Comparison of ENCODE assay signal across 21 cellular contexts in genomic region chr10:4778761-4779160, GRCh38. TPM values are rescaled to one million over a fixed set of nuclear protein-coding genes. Genes with fewer than 3 reads are reported as not detected.
A peak's percentile ranks its signal among the peaks of the same experiment; 100 is the strongest.
DNase-seq lines count a peak whose midpoint lies in the region; ATAC-seq, FAIRE-seq and TF ChIP-seq lines count a peak whose summit lies in the region.
"Had no signal": no experiment of that assay in that cellular context is flagged by ENCODE, and none has a peak within 500 bp of the region (broad histone marks: within the 10 kb centered on the region; RNA-seq: fewer than 3 reads in every experiment).

No MANE protein-coding gene starts in this region.

- H3K79me2 ChIP-seq in PC-3 (ENCODE audit: low read length) (no peaks in the 10 kb centered on the region), endothelial cell of umbilical vein (ENCODE audit: control insufficient read depth, insufficient read depth, low read length) (peaks cover 4% of the 10 kb centered on the region)

- POLR2A ChIA-PET in PC-3 (lab: Charles Lee; ENCODE audit: unreplicated experiment): no interaction called here
- POLR2A ChIA-PET in endothelial cell of umbilical vein (lab: Charles Lee): no interaction called here

- TF ChIP-seq POLR2A in endothelial cell of umbilical vein (IDR thresholded peaks at IDR 0.05; ENCODE audit: low read depth, low read length): no peak

- DNase-seq in left ventricle myocardium inferior (no peak), right cardiac atrium (no peak), PC-3 (no peak), endothelial cell of umbilical vein (ENCODE audit: low read depth, low spot score) (peak; percentile 38), dedifferentiated amniotic fluid mesenchymal stem cell (ENCODE audit: extremely low spot score) (no peak)
- DNase-seq in effector memory CD8-positive, alpha-beta T cell: no peak
- DNase-seq in stimulated activated CD4-positive, alpha-beta T cell treated with anti-CD3 and anti-CD28 coated beads, Interleukin-4, amount 100 ng/mL, for 4 hours: no peak
- DNase-seq: 8988T; ACHN; BE2C; C1 segment of cervical spinal cord; CD4-positive, CD25-positive, alpha-beta regulatory T cell; CD8-positive, alpha-beta memory T cell; COR-L47; DMS 273 treated with DMSO at 0.1 percent for 48 hours; DMS53; DND-41; EL; GOT3; H9 had no signal

- BruUV-seq in PC-3 (replicated peaks; lab: Mats Ljungman, UMichigan): no TSS peak
- BruUV-seq in endothelial cell of umbilical vein (replicated peaks; lab: Mats Ljungman, UMichigan): TSS peak; percentile 79

- no peak for ATAC-seq in right cardiac atrium
- no peak for ATAC-seq in PC-3
- ATAC-seq in effector memory CD8-positive, alpha-beta T cell (replicated peaks): no peak

- CTCF ChIA-PET in PC-3 (lab: Charles Lee) (no interaction called here), endothelial cell of umbilical vein (lab: Charles Lee) (no interaction called here)

- H3K9ac ChIP-seq in PC-3 (ENCODE audit: low read length): no peak overlapping the region
- H3K9ac ChIP-seq in endothelial cell of umbilical vein (replicated peaks; ENCODE audit: extremely low read depth, insufficient read depth, low read length): peak overlapping the region; percentile 85

- no peak overlapping the region for H3K27ac Mint-ChIP-seq in effector memory CD8-positive, alpha-beta T cell
- H3K27ac Mint-ChIP-seq: CD4-positive, CD25-positive, alpha-beta regulatory T cell; CD8-positive, alpha-beta memory T cell; H9 had no signal

- no peak for FAIRE-seq in endothelial cell of umbilical vein (lab: Jason Lieb, UNC)
- FAIRE-seq: GM12891 had no signal

- H3K4me3 ChIP-seq in left ventricle myocardium inferior (no peak overlapping the region), right cardiac atrium (ENCODE audit: low read length) (no peak overlapping the region), PC-3 (ENCODE audit: low read length) (no peak overlapping the region), endothelial cell of umbilical vein (replicated peaks in 1 of 3; ENCODE audit: insufficient read depth in 1 of 3, low read depth in 1 of 3, low read length in 3 of 3) (peak overlapping the region in 1 of 3 experiments; percentile 64)

- no peak overlapping the region for H3K4me3 Mint-ChIP-seq in effector memory CD8-positive, alpha-beta T cell
- H3K4me3 Mint-ChIP-seq: CD4-positive, CD25-positive, alpha-beta regulatory T cell; CD8-positive, alpha-beta memory T cell; H9 had no signal

- H3K9me1 ChIP-seq in endothelial cell of umbilical vein (replicated peaks; ENCODE audit: control insufficient read depth, extremely low read depth, insufficient read depth, low read length): no peaks in the 10 kb centered on the region

- intact Hi-C loops in left ventricle myocardium inferior (cut with micrococcal nuclease) (loop anchor here (10.0 kb wide), 1 partner anchor 1534 kb away; no protein-coding TSS in a partner anchor), right cardiac atrium (cut with DNase I) (no loop called here), PC-3 (cut with micrococcal nuclease) (no loop called here), endothelial cell of umbilical vein (cut with micrococcal nuclease) (loop anchor here (1.0 to 10.0 kb wide), 2 partner anchors 27 to 1684 kb away; no protein-coding TSS in a partner anchor)

- H4K20me1 ChIP-seq in PC-3 (ENCODE audit: low read length) (no peaks in the 10 kb centered on the region), endothelial cell of umbilical vein (replicated peaks; ENCODE audit: control insufficient read depth, extremely low read depth, insufficient read depth, low read length) (no peaks in the 10 kb centered on the region)

- no peaks in the 10 kb centered on the region for H3K9me3 ChIP-seq in left ventricle myocardium inferior (replicated peaks)
- H3K9me3 ChIP-seq in right cardiac atrium (ENCODE audit: control insufficient read depth, low read length): no peaks in the 10 kb centered on the region
- H3K9me3 ChIP-seq in PC-3 (ENCODE audit: low read length): no peaks in the 10 kb centered on the region
- H3K9me3 ChIP-seq in endothelial cell of umbilical vein (replicated peaks; ENCODE audit: control insufficient read depth, insufficient read depth, low read length): no peaks in the 10 kb centered on the region
- H3K9me3 ChIP-seq: BE2C had no signal

- H3K27me3 ChIP-seq in left ventricle myocardium inferior (ENCODE audit: low read depth): no peaks in the 10 kb centered on the region
- no peaks in the 10 kb centered on the region for H3K27me3 ChIP-seq in right cardiac atrium (ENCODE audit: control insufficient read depth, insufficient read depth)
- no peaks in the 10 kb centered on the region for H3K27me3 ChIP-seq in PC-3 (ENCODE audit: low read length)
- H3K27me3 ChIP-seq in endothelial cell of umbilical vein (ENCODE audit: control insufficient read depth in 2 of 2, insufficient read depth in 2 of 2, low read length in 2 of 2): no peaks in the 10 kb centered on the region
- H3K27me3 ChIP-seq: BE2C had no signal

- H3K27me3 Mint-ChIP-seq in effector memory CD8-positive, alpha-beta T cell: peaks cover 45 to 50% of the 10 kb centered on the region in 2 donors

- no peaks in the 10 kb centered on the region for H3F3A ChIP-seq in PC-3 (ENCODE audit: low read length, unreplicated experiment)

- H3K36me3 ChIP-seq in left ventricle myocardium inferior (no peaks in the 10 kb centered on the region), PC-3 (ENCODE audit: low read depth, low read length) (no peaks in the 10 kb centered on the region), endothelial cell of umbilical vein (ENCODE audit: control insufficient read depth in 2 of 2, extremely low read depth in 1 of 2, insufficient read depth in 2 of 2, low read length in 2 of 2) (peaks cover 0 to 5% of the 10 kb centered on the region in 2 experiments)
- H3K36me3 ChIP-seq: BE2C had no signal

- H3K4me1 Mint-ChIP-seq in effector memory CD8-positive, alpha-beta T cell (ENCODE audit: low read depth in 2 of 2): no peaks in the 10 kb centered on the region
- H3K4me1 Mint-ChIP-seq: CD4-positive, CD25-positive, alpha-beta regulatory T cell; CD8-positive, alpha-beta memory T cell; H9 had no signal

- H3K36me3 Mint-ChIP-seq in effector memory CD8-positive, alpha-beta T cell (ENCODE audit: insufficient read depth): no peaks in the 10 kb centered on the region
- H3K36me3 Mint-ChIP-seq: CD4-positive, CD25-positive, alpha-beta regulatory T cell; CD8-positive, alpha-beta memory T cell had no signal

- H3K9me2 ChIP-seq in PC-3 (replicated peaks; ENCODE audit: low read length): no peaks in the 10 kb centered on the region

- no peaks in the 10 kb centered on the region for H3K9me3 Mint-ChIP-seq in effector memory CD8-positive, alpha-beta T cell
- H3K9me3 Mint-ChIP-seq: CD4-positive, CD25-positive, alpha-beta regulatory T cell; CD8-positive, alpha-beta memory T cell; H9 had no signal

- H2AFZ ChIP-seq in PC-3 (ENCODE audit: low read length) (no peak overlapping the region), endothelial cell of umbilical vein (ENCODE audit: low read depth, low read length) (no peak overlapping the region)

- H3K4me1 ChIP-seq in left ventricle myocardium inferior: peaks cover 10% of the 10 kb centered on the region
- no peaks in the 10 kb centered on the region for H3K4me1 ChIP-seq in right cardiac atrium (ENCODE audit: control insufficient read depth, insufficient read depth, low read length)
- peaks cover 10% of the 10 kb centered on the region for H3K4me1 ChIP-seq in PC-3 (ENCODE audit: insufficient read depth, low read length)
- H3K4me1 ChIP-seq in endothelial cell of umbilical vein (ENCODE audit: control insufficient read depth, extremely low read depth, insufficient read depth, low read length): peaks cover 52% of the 10 kb centered on the region

- no peak for TF ChIP-seq CTCF in left ventricle myocardium inferior (IDR thresholded peaks at IDR 0.05; ENCODE audit: borderline replicate concordance)
- TF ChIP-seq CTCF in PC-3 (conservative IDR thresholded peaks at IDR 0.05; ENCODE audit: low read depth, low read length): no peak
- TF ChIP-seq CTCF in endothelial cell of umbilical vein (IDR thresholded peaks at IDR 0.05; ENCODE audit: extremely low read depth in 1 of 2, insufficient read depth in 1 of 2, low read depth in 1 of 2, low read length in 2 of 2): no peak

- H3K27ac ChIP-seq in left ventricle myocardium inferior (replicated peaks) (peak overlapping the region; percentile 31), right cardiac atrium (ENCODE audit: low read length) (no peak overlapping the region), PC-3 (ENCODE audit: low read length) (peak overlapping the region; percentile 1; the same call in 1 of the 2 replicates), endothelial cell of umbilical vein (ENCODE audit: insufficient read depth, low read depth, low read length) (peak overlapping the region; percentile 75)

- H3K4me2 ChIP-seq in PC-3 (ENCODE audit: low read length) (no peak overlapping the region), endothelial cell of umbilical vein (ENCODE audit: insufficient read depth, low read length) (peak overlapping the region; percentile 76)

- dilution Hi-C loops in endothelial cell of umbilical vein (cut with MboI; ENCODE audit: extremely low pct_ligation_motif_present, low sequenced_read_pairs): no loop called here

TF ChIP-seq in endothelial cell of umbilical vein, 7 proteins besides CTCF, POLR2A, EP300 and RAD21:
- TF ChIP-seq GATA2 (IDR thresholded peaks at IDR 0.05; ENCODE audit: insufficient read depth, insufficient read length, low read depth, low read length) (peak; percentile 6), MYC (IDR thresholded peaks at IDR 0.05; ENCODE audit: low read depth, low read length) (no peak)

RNA-seq across cellular contexts. Expression of gene AKR1E2, which starts 47.2 kb away (rescaled TPM):
- total RNA-seq in left ventricle myocardium inferior (5.9 TPM), right cardiac atrium (10 to 100 TPM in 2 of 4 donors, 1 to 10 TPM in 2; 6.7 to 12.5 (median 9.2) TPM), PC-3 (2014; rRNA removed) (0.36 TPM in 1 of 2 replicates, not detected in the other), endothelial cell of umbilical vein (5.8 and 8.2 TPM in 2 replicates)
- polyA plus RNA-seq in right cardiac atrium (3.1 TPM), endothelial cell of umbilical vein (4.0 and 4.9 TPM in 2 replicates)
- polyA plus RNA-seq in endothelial cell of umbilical vein (2011; cell fraction: cytosol; rRNA removed): 4.1 and 6.8 TPM in 2 replicates
- polyA plus RNA-seq in endothelial cell of umbilical vein (2011; cell fraction: nucleus; rRNA removed): 11.0 and 15.6 TPM in 2 replicates
- 5.0 and 7.2 TPM in 2 replicates for polyA plus RNA-seq in endothelial cell of umbilical vein (2012)
- 17.1 and 21.8 TPM in 2 replicates for polyA minus RNA-seq in endothelial cell of umbilical vein
- not detected for polyA minus RNA-seq in endothelial cell of umbilical vein (2011; cell fraction: cytosol; rRNA and poly(A)+ RNA removed)
- 12.1 and 14.2 TPM in 2 replicates for polyA minus RNA-seq in endothelial cell of umbilical vein (2011; cell fraction: nucleus; rRNA and poly(A)+ RNA removed)
- polyA plus RNA-seq: CD8-positive, alpha-beta memory T cell had no signal

Comparison
In these comparisons a context has a peak if more than half of its experiments do, and no peak if none do; other contexts are left out.
1. intact Hi-C loops: an anchor here in left ventricle myocardium inferior (10.0 kb wide) and endothelial cell of umbilical vein (1.0 to 10.0 kb wide); none called in right cardiac atrium and PC-3.